Comparison of ENCODE assay signal across 8 cellular contexts in genomic region chr16:49407873-49408565, GRCh38.
DNase-seq lines count a peak whose midpoint lies in the region; ATAC-seq lines count a peak whose summit lies in the region.

No MANE protein-coding gene starts in this region.

- peak; percentile 91 for ATAC-seq in GM18909 (IDR thresholded peaks at IDR 0.05; ENCODE audit: poor library complexity, unreplicated experiment)
- ATAC-seq in HG03108 (IDR thresholded peaks at IDR 0.05; ENCODE audit: unreplicated experiment), result peak; percentile 94

- DNase-seq in AML-193 (lab: John Stamatoyannopoulos, UW) (peak; percentile 34), NCI-H2227 treated with DMSO at 0.1 percent for 48 hours (lab: John Stamatoyannopoulos, UW) (peak; percentile 82), kidney tubule cell (ENCODE audit: low spot score) (peak; percentile 83)
- peak; percentile 2 for DNase-seq in activated CD4-positive, CD25-positive, alpha-beta regulatory T cell treated with anti-CD3 and anti-CD28 coated beads, Interleukin-2, amount 50 U/mL, for 16 hours (ENCODE audit: low read depth, low spot score)
- DNase-seq in central memory CD4-positive, alpha-beta T cell, result peak; percentile 42
- peak; percentile 44 to 58 for DNase-seq in stimulated activated CD4-positive, alpha-beta T cell treated with anti-CD3 and anti-CD28 coated beads, Interleukin-4, amount 100 ng/mL, for 4 hours

Comparison
In these comparisons a context has a peak if more than half of its experiments do, and no peak if none do; other contexts are left out.
1. Peak in every context shown above with its lines: DNase-seq and ATAC-seq.
2. DNase-seq: peak in every context shown above with its lines; median percentile 83 in kidney tubule cell; 82 in NCI-H2227 treated with DMSO at 0.1 percent for 48 hours; 51 in stimulated activated CD4-positive, alpha-beta T cell treated with anti-CD3 and anti-CD28 coated beads, Interleukin-4, amount 100 ng/mL, for 4 hours; 42 in central memory CD4-positive, alpha-beta T cell; 34 in AML-193; 2 in activated CD4-positive, CD25-positive, alpha-beta regulatory T cell treated with anti-CD3 and anti-CD28 coated beads, Interleukin-2, amount 50 U/mL, for 16 hours.